In the genomic region with DNA sequence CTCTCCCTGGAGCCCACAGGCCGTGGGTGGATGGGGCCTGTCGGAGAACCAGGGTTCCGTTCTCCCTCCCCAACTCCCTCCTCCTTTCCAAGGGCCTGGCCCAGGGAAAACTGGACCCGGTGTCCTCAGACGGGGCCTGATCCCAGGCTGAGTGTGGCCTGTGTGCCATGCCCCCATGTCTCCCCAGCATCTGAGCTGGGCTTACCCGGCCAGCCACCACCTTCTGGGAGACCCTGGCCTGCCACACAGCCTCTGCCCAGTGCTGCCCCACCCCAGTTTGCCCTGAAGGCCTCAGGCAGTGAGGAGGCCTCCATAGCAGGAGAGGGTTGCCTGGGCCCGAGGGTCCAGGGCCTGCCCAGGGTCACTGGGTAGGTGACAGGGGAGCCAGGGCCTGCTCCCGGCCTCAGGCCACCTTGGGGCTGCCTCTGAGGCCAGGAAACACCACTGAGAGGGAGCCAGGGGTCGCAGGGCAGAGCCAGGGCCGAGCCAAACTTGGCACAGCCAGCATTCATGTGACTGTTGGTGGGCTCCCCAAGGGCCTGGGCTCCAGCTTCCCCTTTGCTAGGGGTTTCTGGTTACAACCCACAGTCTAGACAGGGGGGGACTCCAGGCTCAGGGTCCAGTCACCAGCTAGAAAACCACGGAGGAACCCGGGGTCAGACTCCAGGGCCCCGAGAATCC, we compare ENCODE assay signal across 15 cellular contexts. TPM values are rescaled to one million over a fixed set of nuclear protein-coding genes. Genes with fewer than 3 reads are reported as not detected.
DNase-seq lines count a peak whose midpoint lies in the region; ATAC-seq, FAIRE-seq and TF ChIP-seq lines count a peak whose summit lies in the region.
"Had no signal": no experiment of that assay in that cellular context is flagged by ENCODE, and none has a peak within 500 bp of the region (broad histone marks: within the 10 kb centered on the region; RNA-seq: fewer than 3 reads in every experiment).

No MANE protein-coding gene starts in this region.

- DNase-seq in HCT116 (ENCODE audit: low read depth, low spot score) (no peak), mammary epithelial cell (no peak), HepG2 (ENCODE audit: low spot score) (no peak), stomach (no peak), NAMALWA (ENCODE audit: low spot score) (no peak), lower leg skin (ENCODE audit: low spot score in 2 of 2) (no peak)
- DNase-seq in activated naive CD4-positive, alpha-beta T cell treated with anti-CD3 and anti-CD28 coated beads, Interleukin-2, amount 10 ng/mL, durations not matched to agents 7 days and 5 days, result no peak
- DNase-seq: activated CD4-positive, alpha-beta T cell treated with anti-CD3 and anti-CD28 coated beads, Interleukin-2, amount 50 U/mL, for 4 hours; CD8-positive, alpha-beta T cell; NCI-H526 treated with DMSO at 0.1 percent for 48 hours; stimulated activated CD4-positive, alpha-beta T cell treated with anti-CD3 and anti-CD28 coated beads, Interleukin-12 subunit alpha, Interleukin-12 subunit beta, amount 100 ng/mL, for 4 hours; SW 1271 had no signal

- dilution Hi-C loops in mammary epithelial cell (cut with HindIII; ENCODE audit: low sequenced_read_pairs), result no loop called here

- intact Hi-C loops in HCT116 (cut with micrococcal nuclease) (no loop called here), mammary epithelial cell (cut with micrococcal nuclease) (loop anchor here (1.0 kb wide), 2 partner anchors 11 to 79 kb away; no protein-coding TSS in a partner anchor), HepG2 (cut with micrococcal nuclease; ENCODE audit: unreplicated experiment) (no loop called here), stomach (cut with DNase I; ENCODE audit: low total_unique reads) (no loop called here), lower leg skin (cut with DNase I; ENCODE audit: low total_unique reads) (no loop called here)

- H3K4me1 ChIP-seq in HCT116 (ENCODE audit: control insufficient read depth in 1 of 2, insufficient read depth in 2 of 2, low read length in 2 of 2), result no peaks in the 10 kb centered on the region
- peaks cover 46% of the 10 kb centered on the region for H3K4me1 ChIP-seq in mammary epithelial cell (ENCODE audit: insufficient read depth, low read length)
- H3K4me1 ChIP-seq in HepG2 (ENCODE audit: insufficient read depth, low read length), result peaks cover 22% of the 10 kb centered on the region; the same call in 1 of the 2 replicates
- H3K4me1 ChIP-seq in stomach, result peaks cover 40 to 79% (median 57%) of the 10 kb centered on the region in 4 donors

- no peak overlapping the region for H3K4me3 Mint-ChIP-seq in activated naive CD4-positive, alpha-beta T cell treated with anti-CD3 and anti-CD28 coated beads, Interleukin-2, amount 10 ng/mL, durations not matched to agents 7 days and 5 days
- H3K4me3 Mint-ChIP-seq: activated naive CD4-positive, alpha-beta T cell treated with anti-CD3 and anti-CD28 coated beads, Interleukin-2, amount 50 U/mL, for 24 hours had no signal

- POLR2A ChIA-PET in HCT116 (lab: Charles Lee), result no interaction called here
- POLR2A ChIA-PET in HepG2 (lab: Yijun Ruan, JAX), result interaction anchor here (1.0 to 1.5 kb wide), 4 partner anchors 11 to 99 kb away, joined by 3 to 9 read pairs (median 6); partner anchors contain the start of gene CTSD

- no peaks in the 10 kb centered on the region for H4K20me1 ChIP-seq in HCT116 (ENCODE audit: insufficient read depth)
- H4K20me1 ChIP-seq in mammary epithelial cell (ENCODE audit: insufficient read depth, low read length), result no peaks in the 10 kb centered on the region
- H4K20me1 ChIP-seq in HepG2 (ENCODE audit: insufficient read depth, low read length), result peaks cover 6% of the 10 kb centered on the region

- peaks cover 53% of the 10 kb centered on the region for H3K27me3 Mint-ChIP-seq in activated naive CD4-positive, alpha-beta T cell treated with anti-CD3 and anti-CD28 coated beads, Interleukin-2, amount 10 ng/mL, durations not matched to agents 7 days and 5 days

- no peak for TF ChIP-seq CTCF in HCT116 (IDR thresholded peaks at IDR 0.05 in 2 of 3, conservative IDR thresholded peaks at IDR 0.05 in 1 of 3; ENCODE audit: borderline replicate concordance in 1 of 3, insufficient read depth in 1 of 3, low read depth in 2 of 3, low read length in 2 of 3)
- TF ChIP-seq CTCF in mammary epithelial cell (conservative IDR thresholded peaks at IDR 0.05 in 1 of 2, IDR thresholded peaks at IDR 0.05 in 1 of 2; ENCODE audit: extremely low read depth in 1 of 2, insufficient read depth in 1 of 2, low read depth in 1 of 2, low read length in 2 of 2), result no peak
- no peak for TF ChIP-seq CTCF in HepG2 (CRISPR knock-in tag; IDR thresholded peaks at IDR 0.05)
- TF ChIP-seq CTCF in stomach (IDR thresholded peaks at IDR 0.05), result no peak
- no peak for TF ChIP-seq CTCF in lower leg skin (IDR thresholded peaks at IDR 0.05)

- FAIRE-seq in HepG2 (lab: Jason Lieb, UNC), result no peak

- TF ChIP-seq POLR2A in HCT116 (IDR thresholded peaks at IDR 0.05; ENCODE audit: borderline replicate concordance, extremely low read depth, insufficient read depth, insufficient read length), result no peak
- TF ChIP-seq POLR2A in HepG2 (IDR thresholded peaks at IDR 0.05; ENCODE audit: insufficient read depth in 1 of 2, low read depth in 2 of 2, low read length in 2 of 2), result no peak
- no peak for TF ChIP-seq POLR2A in stomach (IDR thresholded peaks at IDR 0.05)
- no peak for TF ChIP-seq POLR2A in lower leg skin (IDR thresholded peaks at IDR 0.05)

- H3K9me2 ChIP-seq in HCT116 (ENCODE audit: insufficient read depth), result no peaks in the 10 kb centered on the region

- H2AFZ ChIP-seq in HCT116 (ENCODE audit: low read depth, low read length, poor library complexity, severe bottlenecking), result no peak overlapping the region
- H2AFZ ChIP-seq in mammary epithelial cell (ENCODE audit: low read depth, low read length), result no peak overlapping the region
- no peak overlapping the region for H2AFZ ChIP-seq in HepG2 (ENCODE audit: low read length)

- 65% methylated on average over 4 of the region's 13 CpGs for WGBS in mammary epithelial cell (ENCODE audit: low coverage, missing lambda C conversion rate)
- 28% methylated on average over 5 of the region's 13 CpGs for WGBS in HepG2 (ENCODE audit: low lambda C conversion rate)
- WGBS in stomach, 5 donors, result 20 to 57% (median 36%) methylated on average over 6 to 13 of the region's 13 CpGs
- WGBS in lower leg skin, 2 donors, result 45 to 53% methylated on average over 8 to 12 of the region's 13 CpGs

- CTCF ChIA-PET in HCT116 (lab: Charles Lee) (interaction anchor here (1.1 kb wide), 1 partner anchor 98 kb away, joined by 3 read pairs; no protein-coding TSS in a partner anchor), mammary epithelial cell (lab: Charles Lee; ENCODE audit: low non-redundant PET) (no interaction called here), HepG2 (lab: Yijun Ruan, JAX; ENCODE audit: low intra/inter-chr PET ratio, low total read pairs) (no interaction called here)
- CTCF ChIA-PET in activated naive CD4-positive, alpha-beta T cell treated with anti-CD3 and anti-CD28 coated beads, Interleukin-2, amount 10 ng/mL, durations not matched to agents 7 days and 5 days (lab: Charles Lee), result interaction anchor here (1.0 kb wide), 1 partner anchor 80 kb away, joined by 3 read pairs; no protein-coding TSS in a partner anchor

- H3K9me3 ChIP-seq in HCT116 (ENCODE audit: control insufficient read depth in 1 of 2, insufficient read depth in 1 of 2, low read depth in 1 of 2, low read length in 2 of 2) (no peaks in the 10 kb centered on the region), mammary epithelial cell (replicated peaks; ENCODE audit: insufficient read depth, low read length) (no peaks in the 10 kb centered on the region), HepG2 (ENCODE audit: low read length) (no peaks in the 10 kb centered on the region), stomach (no peaks in the 10 kb centered on the region)

- peaks cover 4% of the 10 kb centered on the region for H3K9me3 Mint-ChIP-seq in activated naive CD4-positive, alpha-beta T cell treated with anti-CD3 and anti-CD28 coated beads, Interleukin-2, amount 10 ng/mL, durations not matched to agents 7 days and 5 days
- H3K9me3 Mint-ChIP-seq: activated naive CD4-positive, alpha-beta T cell treated with anti-CD3 and anti-CD28 coated beads, Interleukin-2, amount 50 U/mL, for 24 hours; CD8-positive, alpha-beta T cell; mesothelial cell of epicardium had no signal

- H3K4me3 ChIP-seq in HCT116 (replicated peaks in 1 of 2; ENCODE audit: low read depth in 1 of 2, low read length in 2 of 2) (no peak overlapping the region), mammary epithelial cell (replicated peaks in 1 of 3; ENCODE audit: insufficient read depth in 1 of 3, low read depth in 2 of 3, low read length in 3 of 3) (peak overlapping the region in 1 of 3 experiments; percentile 67), HepG2 (replicated peaks in 1 of 3; ENCODE audit: insufficient read depth in 1 of 3, low read depth in 2 of 3, low read length in 3 of 3) (peak overlapping the region in 1 of 3 experiments; percentile 18; a peak in 1 of 6 replicates), stomach (no peak overlapping the region), lower leg skin (ENCODE audit: low read depth, poor library complexity, severe bottlenecking) (no peak overlapping the region)

- no peak overlapping the region for H3K27ac ChIP-seq in HCT116 (ENCODE audit: low read depth, low read length)
- peak overlapping the region; percentile 54 for H3K27ac ChIP-seq in mammary epithelial cell (ENCODE audit: insufficient read depth, low read depth, low read length)
- no peak overlapping the region for H3K27ac ChIP-seq in HepG2 (ENCODE audit: extremely low read length, insufficient read depth, low read length)
- peak overlapping the region in 3 of 5 donors; percentile 12 to 22 (median 16) for H3K27ac ChIP-seq in stomach

- ATAC-seq in HCT116 (0 out of 2 replicates have a peak, but pooled peaks have one; percentile 13), HepG2 (peak; percentile 11), HG02763 (IDR thresholded peaks at IDR 0.05; ENCODE audit: unreplicated experiment) (no peak)
- ATAC-seq: CD8-positive, alpha-beta T cell had no signal

- no peak overlapping the region for H3K27ac Mint-ChIP-seq in activated naive CD4-positive, alpha-beta T cell treated with anti-CD3 and anti-CD28 coated beads, Interleukin-2, amount 10 ng/mL, durations not matched to agents 7 days and 5 days
- H3K27ac Mint-ChIP-seq: activated naive CD4-positive, alpha-beta T cell treated with anti-CD3 and anti-CD28 coated beads, Interleukin-2, amount 50 U/mL, for 24 hours; CD8-positive, alpha-beta T cell; mesothelial cell of epicardium had no signal

- peaks cover 33% of the 10 kb centered on the region for H3K4me1 Mint-ChIP-seq in activated naive CD4-positive, alpha-beta T cell treated with anti-CD3 and anti-CD28 coated beads, Interleukin-2, amount 10 ng/mL, durations not matched to agents 7 days and 5 days

- H3K9ac ChIP-seq in HCT116 (ENCODE audit: low read length) (no peak overlapping the region), mammary epithelial cell (ENCODE audit: insufficient read depth, low read length) (no peak overlapping the region), HepG2 (ENCODE audit: insufficient read depth, low read depth, low read length) (no peak overlapping the region)

- BruUV-seq in HCT116 (replicated peaks; lab: Mats Ljungman, UMichigan), result no TSS peak
- BruUV-seq in mammary epithelial cell (replicated peaks; lab: Mats Ljungman, UMichigan), result no TSS peak
- no TSS peak for BruUV-seq in HepG2 (replicated peaks; lab: Mats Ljungman, UMichigan)

- TF ChIP-seq RAD21 in HCT116 (IDR thresholded peaks at IDR 0.05; ENCODE audit: low read depth), result no peak
- no peak for TF ChIP-seq RAD21 in HepG2 (CRISPR knock-in tag; IDR thresholded peaks at IDR 0.05)

- no peaks in the 10 kb centered on the region for H3K79me2 ChIP-seq in HCT116 (ENCODE audit: insufficient read depth, low read length)
- H3K79me2 ChIP-seq in mammary epithelial cell (ENCODE audit: insufficient read depth, low read length), result peaks cover 75% of the 10 kb centered on the region
- H3K79me2 ChIP-seq in HepG2 (ENCODE audit: insufficient read depth, low read length), result no peaks in the 10 kb centered on the region

- TF ChIP-seq EP300 in HepG2 (IDR thresholded peaks at IDR 0.05; ENCODE audit: low read depth in 2 of 2, low read length in 2 of 2), result no peak
- no peak for TF ChIP-seq EP300 in HepG2 (CRISPR knock-in tag; IDR thresholded peaks at IDR 0.05; ENCODE audit: borderline replicate concordance)
- no peak for TF ChIP-seq EP300 in stomach (IDR thresholded peaks at IDR 0.05)

- H3K36me3 Mint-ChIP-seq in activated naive CD4-positive, alpha-beta T cell treated with anti-CD3 and anti-CD28 coated beads, Interleukin-2, amount 10 ng/mL, durations not matched to agents 7 days and 5 days, result peaks cover 25% of the 10 kb centered on the region

- H3K27me3 ChIP-seq in HCT116 (ENCODE audit: insufficient read depth, low read length) (no peaks in the 10 kb centered on the region), mammary epithelial cell (ENCODE audit: insufficient read depth, low read length) (no peaks in the 10 kb centered on the region), HepG2 (ENCODE audit: control insufficient read depth in 1 of 2, insufficient read depth in 2 of 2, low read length in 2 of 2) (peaks cover 0 to 3% of the 10 kb centered on the region in 2 experiments; a peak in 2 of 5 replicates), stomach (peaks cover 6 to 32% (median 23%) of the 10 kb centered on the region in 3 donors)

- RAD21 ChIA-PET in HCT116 (lab: Charles Lee; ENCODE audit: low non-redundant PET in 1 of 2, low total read pairs in 2 of 2, uncharacterized antibody in 2 of 2, unreplicated experiment in 2 of 2), result no interaction called here

- H3K36me3 ChIP-seq in HCT116 (ENCODE audit: control insufficient read depth in 1 of 2, insufficient read depth in 2 of 2, low read length in 2 of 2), result no peaks in the 10 kb centered on the region; a peak in 1 of 4 replicates
- H3K36me3 ChIP-seq in mammary epithelial cell (ENCODE audit: insufficient read depth, low read length), result peaks cover 4% of the 10 kb centered on the region
- peaks cover 10 to 18% of the 10 kb centered on the region in 2 experiments; a peak in 3 of 5 replicates for H3K36me3 ChIP-seq in HepG2 (replicated peaks in 1 of 2; ENCODE audit: control insufficient read depth in 1 of 2, insufficient read depth in 2 of 2, low read length in 2 of 2)
- peaks cover 35 to 45% (median 43%) of the 10 kb centered on the region in 4 donors for H3K36me3 ChIP-seq in stomach

- in situ Hi-C loops in mammary epithelial cell (cut with MboI; ENCODE audit: low sequenced_read_pairs in 2 of 2) (no loop called here), HepG2 (cut with HindIII; ENCODE audit: extremely low pct_ligation_motif_present, low pct_unique_long_range_greater_than_20kb) (no loop called here)

- H3K4me2 ChIP-seq in HCT116 (ENCODE audit: low read length) (no peak overlapping the region), mammary epithelial cell (ENCODE audit: insufficient read depth, low read depth, low read length) (peak overlapping the region; percentile 46), HepG2 (ENCODE audit: low read depth, low read length) (no peak overlapping the region)

RNA-seq across cellular contexts. Expression of gene IFITM10, which starts 0.6 kb away (rescaled TPM):
- 1.9 TPM for total RNA-seq in HCT116 (2021; ENCODE audit: unreplicated experiment)
- polyA plus RNA-seq in HCT116 (2012), result 0.23 and 0.29 TPM in 2 replicates
- total RNA-seq in mammary epithelial cell, result 10 to 100 TPM; 10.2 to 32.3 TPM
- 8.2 TPM for polyA plus RNA-seq in mammary epithelial cell
- 5.4 TPM for polyA minus RNA-seq in mammary epithelial cell
- total RNA-seq in HepG2 (2016; rRNA removed; fragmentation: Illumina TruSeq; extraction: Trizol), result 0.09 TPM in 1 of 2 replicates, not detected in the other
- total RNA-seq in HepG2 (2016; cell fraction: cytosol; rRNA removed; fragmentation: Illumina TruSeq; extraction: Trizol; ENCODE audit: low read depth), result not detected in 2 replicates
- total RNA-seq in HepG2 (2016; cell fraction: insoluble cytoplasmic fraction; rRNA removed; fragmentation: Illumina TruSeq; extraction: Trizol), result not detected in 2 replicates
- not detected in 2 replicates for total RNA-seq in HepG2 (2016; cell fraction: membrane; rRNA removed; fragmentation: Illumina TruSeq; extraction: Trizol)
- not detected in 2 replicates for total RNA-seq in HepG2 (2016; cell fraction: nucleus; rRNA removed; fragmentation: Illumina TruSeq; extraction: Trizol)
- 0.13 and 0.22 TPM in 2 replicates for polyA plus RNA-seq in HepG2 (2011; rRNA removed)
- polyA plus RNA-seq in HepG2 (2011; cell fraction: cytosol; rRNA removed), result 0.08 and 0.11 TPM in 2 replicates
- polyA plus RNA-seq in HepG2 (2011; cell fraction: nucleus; rRNA removed), result 1.8 and 2.5 TPM in 2 replicates
- 0.47 and 1.3 TPM in 2 replicates for polyA plus RNA-seq in HepG2 (2012)
- polyA plus RNA-seq in HepG2 (2016; cell fraction: cytosol; fragmentation: Illumina TruSeq; extraction: Trizol; ENCODE audit: low read depth), result not detected in 2 replicates
- not detected in 2 replicates for polyA plus RNA-seq in HepG2 (2016; cell fraction: insoluble cytoplasmic fraction; fragmentation: Illumina TruSeq; extraction: Trizol; ENCODE audit: low read depth)
- not detected in 2 replicates for polyA plus RNA-seq in HepG2 (2016; cell fraction: membrane; fragmentation: Illumina TruSeq; extraction: Trizol; ENCODE audit: low read depth)
- not detected in 2 replicates for polyA plus RNA-seq in HepG2 (2016; cell fraction: nucleus; fragmentation: Illumina TruSeq; extraction: Trizol; ENCODE audit: insufficient read depth, low read depth)
- polyA minus RNA-seq in HepG2 (2011; rRNA and poly(A)+ RNA removed; ENCODE audit: low replicate concordance), result 0.28 and 0.44 TPM in 2 replicates
- polyA minus RNA-seq in HepG2 (2011; cell fraction: cytosol; rRNA and poly(A)+ RNA removed), result not detected in 2 replicates
- 1.0 and 1.6 TPM in 2 replicates for polyA minus RNA-seq in HepG2 (2011; cell fraction: nucleus; rRNA and poly(A)+ RNA removed)
- under 1 TPM in 1 of 5 donors, not detected in 4; 0.72 TPM for total RNA-seq in stomach
- polyA plus RNA-seq in stomach, result 1 to 10 TPM in 1 of 3 donors, under 1 TPM in 2; 0.19 to 1.1 (median 0.95) TPM
- total RNA-seq in lower leg skin, result 10 to 100 TPM in 1 of 4 donors, 1 to 10 TPM in 3; 2.5 to 13.7 (median 6.3) TPM

RNA-seq across cellular contexts. Expression of gene CTSD, which starts 12.7 kb away (rescaled TPM):
- total RNA-seq in HCT116 (2021; ENCODE audit: unreplicated experiment) (127 TPM), mammary epithelial cell (100 to 1,000 TPM; 550 to 659 TPM), HepG2 (2016; rRNA removed; fragmentation: Illumina TruSeq; extraction: Trizol) (41.6 and 143 TPM in 2 replicates), stomach (100 to 1,000 TPM; 115 to 590 (median 210) TPM), lower leg skin (100 to 1,000 TPM; 573 to 913 (median 707) TPM)
- polyA plus RNA-seq in HCT116 (2012), result 131 and 176 TPM in 2 replicates
- polyA plus RNA-seq in mammary epithelial cell (569 TPM), HepG2 (2011; rRNA removed) (230 and 408 TPM in 2 replicates), stomach (100 to 1,000 TPM; 173 to 538 (median 529) TPM)
- 834 TPM for polyA minus RNA-seq in mammary epithelial cell
- total RNA-seq in HepG2 (2016; cell fraction: cytosol; rRNA removed; fragmentation: Illumina TruSeq; extraction: Trizol; ENCODE audit: low read depth), result 27.5 and 30.2 TPM in 2 replicates
- total RNA-seq in HepG2 (2016; cell fraction: insoluble cytoplasmic fraction; rRNA removed; fragmentation: Illumina TruSeq; extraction: Trizol), result 34.4 and 150 TPM in 2 replicates
- 48.5 and 49.5 TPM in 2 replicates for total RNA-seq in HepG2 (2016; cell fraction: membrane; rRNA removed; fragmentation: Illumina TruSeq; extraction: Trizol)
- 148 and 175 TPM in 2 replicates for total RNA-seq in HepG2 (2016; cell fraction: nucleus; rRNA removed; fragmentation: Illumina TruSeq; extraction: Trizol)
- polyA plus RNA-seq in HepG2 (2011; cell fraction: cytosol; rRNA removed), result 243 and 281 TPM in 2 replicates
- 384 and 418 TPM in 2 replicates for polyA plus RNA-seq in HepG2 (2011; cell fraction: nucleus; rRNA removed)
- polyA plus RNA-seq in HepG2 (2012), result 353 and 402 TPM in 2 replicates
- polyA plus RNA-seq in HepG2 (2016; cell fraction: cytosol; fragmentation: Illumina TruSeq; extraction: Trizol; ENCODE audit: low read depth), result 52.6 and 53.6 TPM in 2 replicates
- polyA plus RNA-seq in HepG2 (2016; cell fraction: insoluble cytoplasmic fraction; fragmentation: Illumina TruSeq; extraction: Trizol; ENCODE audit: low read depth), result 67.0 and 91.4 TPM in 2 replicates
- polyA plus RNA-seq in HepG2 (2016; cell fraction: membrane; fragmentation: Illumina TruSeq; extraction: Trizol; ENCODE audit: low read depth), result 63.0 and 71.7 TPM in 2 replicates
- polyA plus RNA-seq in HepG2 (2016; cell fraction: nucleus; fragmentation: Illumina TruSeq; extraction: Trizol; ENCODE audit: insufficient read depth, low read depth), result 389 and 405 TPM in 2 replicates
- polyA minus RNA-seq in HepG2 (2011; rRNA and poly(A)+ RNA removed; ENCODE audit: low replicate concordance), result 165 and 658 TPM in 2 replicates
- 233 and 311 TPM in 2 replicates for polyA minus RNA-seq in HepG2 (2011; cell fraction: cytosol; rRNA and poly(A)+ RNA removed)
- 60.6 and 93.4 TPM in 2 replicates for polyA minus RNA-seq in HepG2 (2011; cell fraction: nucleus; rRNA and poly(A)+ RNA removed)

RNA-seq across cellular contexts. Expression of gene KRTAP5-6, which starts 54.0 kb away (rescaled TPM):
- total RNA-seq in HCT116 (2021; ENCODE audit: unreplicated experiment) (not detected), mammary epithelial cell (not detected), HepG2 (2016; rRNA removed; fragmentation: Illumina TruSeq; extraction: Trizol) (not detected in 2 replicates), stomach (not detected), lower leg skin (1 to 10 TPM in 1 of 4 donors, not detected in 3; 6.7 TPM)
- polyA plus RNA-seq in HCT116 (2012), result not detected in 2 replicates
- polyA plus RNA-seq in mammary epithelial cell (not detected), HepG2 (2011; rRNA removed) (not detected in 2 replicates), stomach (not detected)
- polyA minus RNA-seq in mammary epithelial cell, result not detected
- total RNA-seq in HepG2 (2016; cell fraction: cytosol; rRNA removed; fragmentation: Illumina TruSeq; extraction: Trizol; ENCODE audit: low read depth), result not detected in 2 replicates
- total RNA-seq in HepG2 (2016; cell fraction: insoluble cytoplasmic fraction; rRNA removed; fragmentation: Illumina TruSeq; extraction: Trizol), result not detected in 2 replicates
- not detected in 2 replicates for total RNA-seq in HepG2 (2016; cell fraction: membrane; rRNA removed; fragmentation: Illumina TruSeq; extraction: Trizol)
- not detected in 2 replicates for total RNA-seq in HepG2 (2016; cell fraction: nucleus; rRNA removed; fragmentation: Illumina TruSeq; extraction: Trizol)
- 0.15 TPM in 1 of 2 replicates, not detected in the other for polyA plus RNA-seq in HepG2 (2011; cell fraction: cytosol; rRNA removed)
- 0.35 and 0.43 TPM in 2 replicates for polyA plus RNA-seq in HepG2 (2011; cell fraction: nucleus; rRNA removed)
- not detected in 2 replicates for polyA plus RNA-seq in HepG2 (2012)
- not detected in 2 replicates for polyA plus RNA-seq in HepG2 (2016; cell fraction: cytosol; fragmentation: Illumina TruSeq; extraction: Trizol; ENCODE audit: low read depth)
- not detected in 2 replicates for polyA plus RNA-seq in HepG2 (2016; cell fraction: insoluble cytoplasmic fraction; fragmentation: Illumina TruSeq; extraction: Trizol; ENCODE audit: low read depth)
- not detected in 2 replicates for polyA plus RNA-seq in HepG2 (2016; cell fraction: membrane; fragmentation: Illumina TruSeq; extraction: Trizol; ENCODE audit: low read depth)
- polyA plus RNA-seq in HepG2 (2016; cell fraction: nucleus; fragmentation: Illumina TruSeq; extraction: Trizol; ENCODE audit: insufficient read depth, low read depth), result not detected in 2 replicates
- not detected in 2 replicates for polyA minus RNA-seq in HepG2 (2011; rRNA and poly(A)+ RNA removed; ENCODE audit: low replicate concordance)
- polyA minus RNA-seq in HepG2 (2011; cell fraction: cytosol; rRNA and poly(A)+ RNA removed), result not detected in 2 replicates
- not detected in 2 replicates for polyA minus RNA-seq in HepG2 (2011; cell fraction: nucleus; rRNA and poly(A)+ RNA removed)
- total RNA-seq: CD8-positive, alpha-beta T cell; mesothelial cell of epicardium had no signal

Comparison
In these comparisons a context has a peak if more than half of its experiments do, and no peak if none do; other contexts are left out.
1. H3K27ac ChIP-seq: peak in mammary epithelial cell (single experiment) and stomach (3 of 5); none in HCT116 (single experiment) and HepG2 (single experiment).
2. CTCF ChIA-PET loops: an anchor here in HCT116 (1.1 kb wide) and activated naive CD4-positive, alpha-beta T cell treated with anti-CD3 and anti-CD28 coated beads, Interleukin-2, amount 10 ng/mL, durations not matched to agents 7 days and 5 days (1.0 kb wide); none called in mammary epithelial cell and HepG2.
3. Of the 20 proteins assayed by ChIP-seq in both HepG2 and HCT116: peak only in HepG2: ZFX; only in HCT116: none; in both: none; in neither: 19.